ENCODE assay signal across 24 cellular contexts in genomic region chr1:103416681-103417318, GRCh38.
DNase-seq lines count a peak whose midpoint lies in the region; ATAC-seq and TF ChIP-seq lines count a peak whose summit lies in the region.
"Had no signal": no experiment of that assay in that cellular context is flagged by ENCODE, and none has a peak within 500 bp of the region (broad histone marks: within the 10 kb centered on the region; RNA-seq: fewer than 3 reads in every experiment).

No MANE protein-coding gene starts in this region.

- no peaks in the 10 kb centered on the region for H3K27me3 ChIP-seq in MG63
- H3K27me3 ChIP-seq: right lobe of liver had no signal

- DNase-seq in DMS53 (lab: John Stamatoyannopoulos, UW) (peak; percentile 39), DMS53 treated with DMSO at 0.1 percent for 48 hours (lab: John Stamatoyannopoulos, UW; ENCODE audit: unreplicated experiment) (no peak), MG63 (peak; percentile 39), choroid plexus epithelial cell (ENCODE audit: low read depth) (peak; percentile 52), kidney tubule cell (ENCODE audit: low spot score) (peak; percentile 6), NCI-H1436 (lab: John Stamatoyannopoulos, UW) (no peak)
- DNase-seq in activated CD4-positive, CD25-positive, alpha-beta regulatory T cell treated with anti-CD3 and anti-CD28 coated beads, Interleukin-2, amount 50 U/mL, for 72 hours = no peak
- DNase-seq: activated CD4-positive, alpha-beta memory T cell treated with anti-CD3 and anti-CD28 coated beads for 36 hours; activated CD4-positive, CD25-positive, alpha-beta regulatory T cell; activated gamma-delta T cell; DND-41; H7; hippocampal formation; KG1; NCI-H1092; NCI-H2029 treated with DMSO at 0.1 percent for 48 hours; NCI-H510A treated with DMSO at 0.1 percent for 48 hours; posterior cingulate gyrus; right lobe of liver; stimulated activated CD4-positive, alpha-beta T cell treated with anti-CD3 and anti-CD28 coated beads, Interleukin-15, amount 100 ng/mL, for 24 hours; T1000; trophoblast cell had no signal

- TF ChIP-seq CTCF in choroid plexus epithelial cell (conservative IDR thresholded peaks at IDR 0.05; ENCODE audit: low read depth, low read length) = peak; percentile 11

- H3K36me3 ChIP-seq in MG63 = no peaks in the 10 kb centered on the region
- H3K36me3 ChIP-seq: right lobe of liver had no signal

- H3K4me3 ChIP-seq in MG63 (no peak overlapping the region), choroid plexus epithelial cell (ENCODE audit: low read depth, low read length) (no peak overlapping the region)
- H3K4me3 ChIP-seq: right lobe of liver, SK-N-MC had no signal

- no peaks in the 10 kb centered on the region for H3K9me3 ChIP-seq in MG63
- H3K9me3 ChIP-seq: right lobe of liver had no signal

- no peak for ATAC-seq in GM21528 (IDR thresholded peaks at IDR 0.05; ENCODE audit: low FRiP score, unreplicated experiment)
- ATAC-seq: right lobe of liver had no signal

Comparison
In these comparisons a context has a peak if more than half of its experiments do, and no peak if none do; other contexts are left out.
1. DNase-seq: peak in DMS53 (single experiment), MG63 (single experiment), choroid plexus epithelial cell (single experiment) and kidney tubule cell (single experiment); none in DMS53 treated with DMSO at 0.1 percent for 48 hours (single experiment), activated CD4-positive, CD25-positive, alpha-beta regulatory T cell treated with anti-CD3 and anti-CD28 coated beads, Interleukin-2, amount 50 U/mL, for 72 hours (single experiment) and NCI-H1436 (single experiment).